ENCODE assay signal across 8 cellular contexts in the genomic region with DNA sequence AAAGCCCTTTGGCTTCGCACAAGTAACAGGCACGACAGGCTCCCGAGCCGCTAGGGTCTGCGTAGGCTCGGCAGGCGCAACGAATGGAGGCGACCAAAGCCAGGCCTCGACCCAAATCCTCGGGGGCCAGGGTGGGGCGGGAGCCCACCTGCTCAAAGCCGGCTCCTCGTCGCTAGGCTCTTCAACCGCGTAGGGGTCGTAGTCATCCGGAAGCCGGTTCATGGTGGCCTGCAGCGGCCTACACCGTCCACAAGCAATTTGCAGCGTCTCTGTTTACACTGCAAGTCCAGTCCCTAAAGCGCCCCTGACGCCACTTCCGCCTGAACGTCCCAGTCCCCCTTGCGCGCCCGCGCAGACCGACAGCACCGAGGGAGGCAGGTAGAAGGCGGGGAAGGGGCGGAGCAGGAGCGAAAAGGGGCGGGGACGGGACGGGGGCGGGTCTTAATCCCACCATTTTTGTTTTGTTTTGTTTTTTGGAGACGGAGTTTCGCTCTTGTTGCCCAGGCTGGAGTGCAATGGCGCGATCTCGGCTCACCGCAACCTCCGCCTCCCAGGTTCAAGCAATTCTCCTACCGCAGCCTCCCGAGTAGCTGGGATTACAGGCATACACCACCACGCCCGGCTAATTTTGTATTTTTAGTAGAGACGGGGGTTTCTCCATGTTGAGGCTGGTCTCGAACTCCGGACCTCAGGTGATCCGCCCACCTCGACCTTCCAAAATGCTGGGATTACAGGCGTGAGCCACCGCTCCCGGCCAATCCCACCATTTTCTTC. TPM values are rescaled to one million over a fixed set of nuclear protein-coding genes. Genes with fewer than 3 reads are reported as not detected.
A peak's percentile ranks its signal among the peaks of the same experiment; 100 is the strongest.
DNase-seq lines count a peak whose midpoint lies in the region; ATAC-seq and TF ChIP-seq lines count a peak whose summit lies in the region.

A gene with protein sequence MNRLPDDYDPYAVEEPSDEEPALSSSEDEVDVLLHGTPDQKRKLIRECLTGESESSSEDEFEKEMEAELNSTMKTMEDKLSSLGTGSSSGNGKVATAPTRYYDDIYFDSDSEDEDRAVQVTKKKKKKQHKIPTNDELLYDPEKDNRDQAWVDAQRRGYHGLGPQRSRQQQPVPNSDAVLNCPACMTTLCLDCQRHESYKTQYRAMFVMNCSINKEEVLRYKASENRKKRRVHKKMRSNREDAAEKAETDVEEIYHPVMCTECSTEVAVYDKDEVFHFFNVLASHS (minus strand): TSS at position 295 of the 774 bp plus-strand sequence. CDS start 73 bp downstream, at position 222.

- intact Hi-C loops in spleen (cut with DNase I; ENCODE audit: low total_unique reads), result no loop called here

- H3K36me3 Mint-ChIP-seq in brain, result peaks cover 19% of the 10 kb centered on the region

- H3K9ac ChIP-seq in iPS-20b (ENCODE audit: low read depth, low read length), result peak within 1 kb of the TSS; percentile 98

- H3K36me3 ChIP-seq in iPS-20b (ENCODE audit: insufficient read depth, low read depth, low read length), result peaks cover 5% of the 10 kb centered on the region
- peaks cover 0 to 33% (median 16%) of the 10 kb centered on the region in 6 donors for H3K36me3 ChIP-seq in spleen

- peaks cover 39% of the 10 kb centered on the region for H3K4me1 Mint-ChIP-seq in brain

- H3K27me3 ChIP-seq in iPS-20b (ENCODE audit: insufficient read depth, low read length) (no peaks in the 10 kb centered on the region), spleen (replicated peaks in 1 of 7) (no peaks in the 10 kb centered on the region)

- H3K9me3 ChIP-seq in iPS-20b (ENCODE audit: insufficient read depth, low read depth, low read length) (no peaks in the 10 kb centered on the region), spleen (no peaks in the 10 kb centered on the region)

- H3K27ac Mint-ChIP-seq in brain, result peak within 1 kb of the TSS; percentile 98 to 99 (median 98)

- H3K4me3 ChIP-seq in iPS-20b (ENCODE audit: low read length), result peak within 1 kb of the TSS; percentile 96
- peak within 1 kb of the TSS; percentile 64 to 86 (median 80) for H3K4me3 ChIP-seq in spleen

- ATAC-seq in GM18511 (IDR thresholded peaks at IDR 0.05; ENCODE audit: unreplicated experiment) (peak; percentile 100), HG02981 (IDR thresholded peaks at IDR 0.05; ENCODE audit: unreplicated experiment) (peak; percentile 99), SK-N-SH treated with all-trans-retinoic acid at 6 μM for 48 hours (peak; percentile 99)

- no peaks in the 10 kb centered on the region for H3K9me3 Mint-ChIP-seq in brain

- no peaks in the 10 kb centered on the region for H3K27me3 Mint-ChIP-seq in brain

- H3K4me1 ChIP-seq in iPS-20b (ENCODE audit: insufficient read depth, low read length) (peaks cover 4% of the 10 kb centered on the region; the same call in 1 of the 2 replicates), spleen (peaks cover 10 to 44% (median 27%) of the 10 kb centered on the region in 6 donors)

- DNase-seq in spleen (peak; percentile 100), NCI-H345 (lab: John Stamatoyannopoulos, UW) (no peak), SIG-M5 (lab: John Stamatoyannopoulos, UW) (no peak)

- TF ChIP-seq CTCF in brain (conservative IDR thresholded peaks at IDR 0.05), result no peak
- peak in 3 of 11 experiments; percentile 35 to 49 (median 46) for TF ChIP-seq CTCF in spleen (IDR thresholded peaks at IDR 0.05 in 8 of 11, conservative IDR thresholded peaks at IDR 0.05 in 3 of 11)

- TF ChIP-seq POLR2A in spleen (IDR thresholded peaks at IDR 0.05), result peak; percentile 46 to 91 (median 91)

- H3K4me3 Mint-ChIP-seq in brain, result peak within 1 kb of the TSS; percentile 96 to 100 (median 99)

- H3K27ac ChIP-seq in iPS-20b (ENCODE audit: low read length), result peak within 1 kb of the TSS; percentile 67
- H3K27ac ChIP-seq in spleen, result peak within 1 kb of the TSS; percentile 89 to 99 (median 96)

- WGBS in spleen, 5 donors, result 2 to 4% (median 3%) methylated on average over 43 to 59 of the region's 59 CpGs

TF ChIP-seq in SK-N-SH treated with all-trans-retinoic acid at 6 μM for 48 hours, 23 proteins besides CTCF, POLR2A, EP300 and RAD21:
- TF ChIP-seq ZNF565 (CRISPR knock-in tag; conservative IDR thresholded peaks at IDR 0.05; ENCODE audit: low read depth), result no peak
- no peak for TF ChIP-seq ARNTL (CRISPR knock-in tag; IDR thresholded peaks at IDR 0.05; ENCODE audit: borderline replicate concordance, low read depth)
- no peak for TF ChIP-seq ZFP30 (CRISPR knock-in tag; IDR thresholded peaks at IDR 0.05)
- TF ChIP-seq, protein P1, sequence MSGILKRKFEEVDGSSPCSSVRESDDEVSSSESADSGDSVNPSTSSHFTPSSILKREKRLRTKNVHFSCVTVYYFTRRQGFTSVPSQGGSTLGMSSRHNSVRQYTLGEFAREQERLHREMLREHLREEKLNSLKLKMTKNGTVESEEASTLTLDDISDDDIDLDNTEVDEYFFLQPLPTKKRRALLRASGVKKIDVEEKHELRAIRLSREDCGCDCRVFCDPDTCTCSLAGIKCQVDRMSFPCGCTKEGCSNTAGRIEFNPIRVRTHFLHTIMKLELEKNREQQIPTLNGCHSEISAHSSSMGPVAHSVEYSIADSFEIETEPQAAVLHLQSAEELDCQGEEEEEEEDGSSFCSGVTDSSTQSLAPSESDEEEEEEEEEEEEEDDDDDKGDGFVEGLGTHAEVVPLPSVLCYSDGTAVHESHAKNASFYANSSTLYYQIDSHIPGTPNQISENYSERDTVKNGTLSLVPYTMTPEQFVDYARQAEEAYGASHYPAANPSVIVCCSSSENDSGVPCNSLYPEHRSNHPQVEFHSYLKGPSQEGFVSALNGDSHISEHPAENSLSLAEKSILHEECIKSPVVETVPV (CRISPR knock-in tag; IDR thresholded peaks at IDR 0.05), result no peak
- TF ChIP-seq ISL1 (CRISPR knock-in tag; IDR thresholded peaks at IDR 0.05), result no peak
- TF ChIP-seq CSDC2 (CRISPR knock-in tag; IDR thresholded peaks at IDR 0.05), result no peak
- TF ChIP-seq BACH2 (CRISPR knock-in tag; IDR thresholded peaks at IDR 0.05; ENCODE audit: borderline replicate concordance), result no peak
- no peak for TF ChIP-seq ZNF8 (CRISPR knock-in tag; IDR thresholded peaks at IDR 0.05)
- TF ChIP-seq GLIS3 (CRISPR knock-in tag; IDR thresholded peaks at IDR 0.05), result no peak
- TF ChIP-seq SNAI2 (CRISPR knock-in tag; IDR thresholded peaks at IDR 0.05), result no peak

RNA-seq across cellular contexts. Expression of the gene that starts here (rescaled TPM):
- 35.5 TPM for polyA plus RNA-seq in brain (ENCODE audit: insufficient read depth, low read depth, low replicate concordance)
- 10 to 100 TPM; 26.7 to 44.3 (median 35.2) TPM for total RNA-seq in spleen
- polyA plus RNA-seq in spleen, result 10 to 100 TPM; 30.2 to 44.9 (median 44.0) TPM
